ENCODE assay signal across 8 cellular contexts in the genomic region with DNA sequence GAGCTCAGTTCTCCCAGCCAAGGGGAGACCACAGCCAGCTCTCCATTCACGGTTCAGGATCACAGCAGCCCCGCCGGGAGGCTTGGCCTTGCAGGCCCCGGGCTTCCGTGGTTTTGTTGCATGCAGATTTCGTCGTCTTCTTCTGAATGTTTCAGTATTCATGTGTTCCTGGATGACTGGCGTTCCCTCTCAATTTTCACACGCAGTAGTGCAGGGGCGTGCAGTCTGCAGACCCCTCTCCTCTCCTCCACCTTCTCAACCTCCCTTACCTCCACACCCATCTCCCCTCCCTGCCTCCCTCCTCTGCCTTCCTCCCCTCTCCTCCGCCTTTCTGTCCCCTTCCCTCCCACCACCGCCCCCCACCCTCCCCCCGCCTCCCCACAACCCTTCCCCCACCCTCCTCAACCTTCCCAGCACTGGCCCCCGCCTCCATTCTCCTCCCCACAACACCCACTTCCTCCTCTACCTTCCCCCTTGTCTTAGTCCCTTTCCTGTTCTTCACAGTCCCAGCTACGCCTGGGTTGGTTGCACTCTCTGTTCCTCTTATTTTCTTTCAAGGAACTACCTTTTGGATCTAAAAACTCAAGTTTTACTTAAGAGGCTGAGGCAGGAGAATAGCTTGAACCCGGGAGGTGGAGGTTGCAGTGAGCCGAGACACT. TPM values are rescaled to one million over a fixed set of nuclear protein-coding genes. Genes with fewer than 3 reads are reported as not detected.
DNase-seq lines count a peak whose midpoint lies in the region; ATAC-seq, FAIRE-seq and TF ChIP-seq lines count a peak whose summit lies in the region.

No MANE protein-coding gene starts in this region.

- H3K9me3 Mint-ChIP-seq in CD4-positive, alpha-beta T cell: no peaks in the 10 kb centered on the region
- H3K9me3 Mint-ChIP-seq in activated CD4-positive, alpha-beta T cell treated with anti-CD3 and anti-CD28 coated beads, Interleukin-2, amount 10 ng/mL, durations not matched to agents 24 days and 14 days: no peaks in the 10 kb centered on the region

- H3K4me3 Mint-ChIP-seq in CD4-positive, alpha-beta T cell: peak overlapping the region; percentile 78
- H3K4me3 Mint-ChIP-seq in activated CD4-positive, alpha-beta T cell treated with anti-CD3 and anti-CD28 coated beads, Interleukin-2, amount 10 ng/mL, durations not matched to agents 24 days and 14 days: peak overlapping the region; percentile 73

- CTCF ChIA-PET in CD4-positive, alpha-beta T cell (lab: Charles Lee): no interaction called here

- FAIRE-seq in kidney (lab: Jason Lieb, UNC) (no peak), HTR-8/SVneo (lab: Jason Lieb, UNC) (no peak)

- H3K9ac ChIP-seq in kidney (ENCODE audit: low read length in 2 of 2): no peak overlapping the region

- H3K36me3 Mint-ChIP-seq in CD4-positive, alpha-beta T cell (ENCODE audit: low read depth): peaks cover 5% of the 10 kb centered on the region
- H3K36me3 Mint-ChIP-seq in activated CD4-positive, alpha-beta T cell treated with anti-CD3 and anti-CD28 coated beads, Interleukin-2, amount 10 ng/mL, durations not matched to agents 24 days and 14 days (ENCODE audit: low read depth): no peaks in the 10 kb centered on the region

- peaks cover 0 to 2% of the 10 kb centered on the region in 2 donors for H3K4me1 ChIP-seq in kidney (ENCODE audit: control insufficient read depth in 1 of 2, insufficient read depth in 1 of 2, low read depth in 1 of 2, low read length in 2 of 2)
- peaks cover 11% of the 10 kb centered on the region for H3K4me1 ChIP-seq in upper lobe of right lung
- H3K4me1 ChIP-seq in testis: peaks cover 3% of the 10 kb centered on the region

- peak overlapping the region; percentile 89 for H3K27ac Mint-ChIP-seq in CD4-positive, alpha-beta T cell
- peak overlapping the region; percentile 95 for H3K27ac Mint-ChIP-seq in activated CD4-positive, alpha-beta T cell treated with anti-CD3 and anti-CD28 coated beads, Interleukin-2, amount 10 ng/mL, durations not matched to agents 24 days and 14 days

- H3K9me3 ChIP-seq in CD4-positive, alpha-beta T cell (ENCODE audit: control insufficient read depth, low read length): no peaks in the 10 kb centered on the region
- H3K9me3 ChIP-seq in kidney (ENCODE audit: control insufficient read depth in 1 of 2, low read length in 2 of 2) (no peaks in the 10 kb centered on the region), upper lobe of right lung (no peaks in the 10 kb centered on the region), testis (no peaks in the 10 kb centered on the region)

- ATAC-seq in CD4-positive, alpha-beta T cell (ENCODE audit: poor library complexity): peak; percentile 27
- peak; percentile 55 for ATAC-seq in HG02610 (IDR thresholded peaks at IDR 0.05; ENCODE audit: unreplicated experiment)
- ATAC-seq in upper lobe of right lung: peak; percentile 70
- ATAC-seq in HG03135 (IDR thresholded peaks at IDR 0.05; ENCODE audit: unreplicated experiment): no peak

- peak overlapping the region; percentile 42 for H3K27ac ChIP-seq in CD4-positive, alpha-beta T cell (ENCODE audit: low read depth, low read length)
- no peak overlapping the region for H3K27ac ChIP-seq in kidney (ENCODE audit: low read depth in 2 of 2, low read length in 2 of 2)
- peak overlapping the region; percentile 82 for H3K27ac ChIP-seq in upper lobe of right lung
- no peak overlapping the region for H3K27ac ChIP-seq in testis

- no peaks in the 10 kb centered on the region for H3K27me3 ChIP-seq in CD4-positive, alpha-beta T cell (ENCODE audit: control insufficient read depth, insufficient read depth, low read length)
- H3K27me3 ChIP-seq in upper lobe of right lung (no peaks in the 10 kb centered on the region), testis (no peaks in the 10 kb centered on the region)

- intact Hi-C loops in CD4-positive, alpha-beta T cell (cut with DNase I, micrococcal nuclease): loop anchor here (10.0 kb wide), 3 partner anchors 94 to 434 kb away; a partner anchor contains a TSS
- intact Hi-C loops in activated CD4-positive, alpha-beta T cell treated with anti-CD3 and anti-CD28 coated beads, Interleukin-2, amount 10 ng/mL, durations not matched to agents 24 days and 14 days (cut with micrococcal nuclease): loop anchor here (1.0 to 5.0 kb wide), 5 partner anchors 9 to 269 kb away; a partner anchor contains a TSS
- intact Hi-C loops in kidney (cut with DNase I): no loop called here
- intact Hi-C loops in upper lobe of right lung (cut with DNase I): loop anchor here (10.0 kb wide), 1 partner anchor 274 kb away; no protein-coding TSS in a partner anchor
- intact Hi-C loops in testis (cut with DNase I; ENCODE audit: low total_unique reads): loop anchor here (10.0 kb wide), 1 partner anchor 264 kb away; no protein-coding TSS in a partner anchor

- no peaks in the 10 kb centered on the region for H3K27me3 Mint-ChIP-seq in CD4-positive, alpha-beta T cell
- no peaks in the 10 kb centered on the region for H3K27me3 Mint-ChIP-seq in activated CD4-positive, alpha-beta T cell treated with anti-CD3 and anti-CD28 coated beads, Interleukin-2, amount 10 ng/mL, durations not matched to agents 24 days and 14 days

- TF ChIP-seq POLR2A in testis (IDR thresholded peaks at IDR 0.05): no peak

- no peak for TF ChIP-seq CTCF in CD4-positive, alpha-beta T cell (IDR thresholded peaks at IDR 0.05)
- no peak for TF ChIP-seq CTCF in kidney (IDR thresholded peaks at IDR 0.05; ENCODE audit: borderline replicate concordance, extremely low read depth, insufficient read depth)
- TF ChIP-seq CTCF in upper lobe of right lung (IDR thresholded peaks at IDR 0.05): no peak
- no peak for TF ChIP-seq CTCF in testis (IDR thresholded peaks at IDR 0.05)

- DNase-seq in CD4-positive, alpha-beta T cell: peak in 5 of 10 experiments; percentile 24 to 54 (median 37)
- peak; percentile 85 for DNase-seq in activated CD4-positive, alpha-beta T cell treated with anti-CD3 and anti-CD28 coated beads, Interleukin-2, amount 10 ng/mL, durations not matched to agents 24 days and 14 days
- DNase-seq in kidney (peak; percentile 75), upper lobe of right lung (peak; percentile 67), HTR-8/SVneo (ENCODE audit: insufficient read length, low spot score) (no peak), testis (no peak)

- H3K4me1 Mint-ChIP-seq in CD4-positive, alpha-beta T cell (ENCODE audit: low read depth): peaks cover 50% of the 10 kb centered on the region
- peaks cover 35% of the 10 kb centered on the region for H3K4me1 Mint-ChIP-seq in activated CD4-positive, alpha-beta T cell treated with anti-CD3 and anti-CD28 coated beads, Interleukin-2, amount 10 ng/mL, durations not matched to agents 24 days and 14 days

- H3K36me3 ChIP-seq in kidney (ENCODE audit: control insufficient read depth in 1 of 2, insufficient read depth in 2 of 2, low read length in 2 of 2): no peaks in the 10 kb centered on the region
- H3K36me3 ChIP-seq in upper lobe of right lung: no peaks in the 10 kb centered on the region
- H3K36me3 ChIP-seq in testis (ENCODE audit: low read depth, missing control alignments): no peaks in the 10 kb centered on the region

- POLR2A ChIA-PET in CD4-positive, alpha-beta T cell (lab: Charles Lee): no interaction called here

- WGBS in testis, 2 donors: 63 to 75% methylated on average over 17 of the region's 17 CpGs

- H3K4me3 ChIP-seq in kidney (ENCODE audit: low read length in 2 of 2) (no peak overlapping the region), upper lobe of right lung (peak overlapping the region; percentile 3), testis (no peak overlapping the region)

RNA-seq across cellular contexts. Expression of a gene that starts 8.4 kb away (rescaled TPM):
- 10 to 100 TPM; 11.5 to 12.0 TPM for total RNA-seq in CD4-positive, alpha-beta T cell
- total RNA-seq in activated CD4-positive, alpha-beta T cell treated with anti-CD3 and anti-CD28 coated beads, Interleukin-2, amount 10 ng/mL, durations not matched to agents 24 days and 14 days: 100 and 102 TPM in 2 replicates
- total RNA-seq in kidney: 7.2 TPM
- polyA plus RNA-seq in kidney (ENCODE audit: insufficient read depth, low read depth, low replicate concordance): 5.1 TPM
- total RNA-seq in upper lobe of right lung: 39.3 TPM
- total RNA-seq in testis: 10 to 100 TPM; 15.7 to 17.4 TPM
- polyA plus RNA-seq in testis (ENCODE audit: insufficient read depth, low read depth, low replicate concordance): 5.5 TPM

Comparison
In these comparisons a context has a peak if more than half of its experiments do, and no peak if none do; other contexts are left out.
1. DNase-seq: peak in activated CD4-positive, alpha-beta T cell treated with anti-CD3 and anti-CD28 coated beads, Interleukin-2, amount 10 ng/mL, durations not matched to agents 24 days and 14 days (single experiment), kidney (single experiment) and upper lobe of right lung (single experiment); none in HTR-8/SVneo (single experiment) and testis (single experiment).
2. H3K27ac ChIP-seq: peak in CD4-positive, alpha-beta T cell (single experiment) and upper lobe of right lung (single experiment); none in kidney (0 of 2) and testis (0 of 2).